Comparison of ENCODE assay signal across 10 cellular contexts in genomic region chr10:26780106-26780792, GRCh38.
A peak's percentile ranks its signal among the peaks of the same experiment; 100 is the strongest.
DNase-seq lines count a peak whose midpoint lies in the region; ATAC-seq and TF ChIP-seq lines count a peak whose summit lies in the region.
"Had no signal": no experiment of that assay in that cellular context is flagged by ENCODE, and none has a peak within 500 bp of the region (broad histone marks: within the 10 kb centered on the region; RNA-seq: fewer than 3 reads in every experiment).

No MANE protein-coding gene starts in this region.

- no peaks in the 10 kb centered on the region for H3K9me2 ChIP-seq in PC-9 (ENCODE audit: insufficient read depth)

- H3K4me1 Mint-ChIP-seq in memory B cell: peaks cover 64% of the 10 kb centered on the region

- H3K27me3 Mint-ChIP-seq in memory B cell: no peaks in the 10 kb centered on the region
- H3K27me3 Mint-ChIP-seq: activated naive CD8-positive, alpha-beta T cell treated with anti-CD3 and anti-CD28 coated beads, Interleukin-2, amount 10 ng/mL, durations not matched to agents 7 days and 5 days had no signal

- ATAC-seq in GM18498 (IDR thresholded peaks at IDR 0.05; ENCODE audit: unreplicated experiment) (peak; percentile 53), GM21786 (IDR thresholded peaks at IDR 0.05; ENCODE audit: unreplicated experiment) (peak; percentile 35), memory B cell (ENCODE audit: low read depth) (peak; percentile 29), omental fat pad (ENCODE audit: low FRiP score) (no peak)
- ATAC-seq in stimulated activated naive CD8-positive, alpha-beta T cell treated with anti-CD3 and anti-CD28 coated beads, Interleukin-15, Interleukin-2, amounts not matched to agents 100 U/mL and 50 U/mL, for 24 hours: no peak

- H3K79me2 ChIP-seq in PC-9 (ENCODE audit: low read depth): peaks cover 41% of the 10 kb centered on the region

- peaks cover 3% of the 10 kb centered on the region; the same call in 1 of the 2 replicates for H4K20me1 ChIP-seq in PC-9 (ENCODE audit: insufficient read depth)

- H3K27ac ChIP-seq in PC-9: peak overlapping the region; percentile 92

- H3K36me3 ChIP-seq in PC-9 (ENCODE audit: low read depth): no peaks in the 10 kb centered on the region

- H3K4me1 ChIP-seq in PC-9 (replicated peaks; ENCODE audit: insufficient read depth): peaks cover 20% of the 10 kb centered on the region

- intact Hi-C loops in PC-9 (cut with micrococcal nuclease; ENCODE audit: unreplicated experiment): no loop called here

- H3F3A ChIP-seq in PC-9 (ENCODE audit: insufficient read depth, low read depth): peaks cover 22% of the 10 kb centered on the region

- CTCF ChIA-PET in PC-9 (lab: Charles Lee): no interaction called here

- H2AFZ ChIP-seq in PC-9: no peak overlapping the region

- H3K9me3 ChIP-seq in PC-9 (ENCODE audit: insufficient read depth, low read depth): no peaks in the 10 kb centered on the region

- no peaks in the 10 kb centered on the region for H3K27me3 ChIP-seq in PC-9 (ENCODE audit: insufficient read depth, low read depth)

- TF ChIP-seq CTCF in PC-9 (conservative IDR thresholded peaks at IDR 0.05): no peak
- no peak for TF ChIP-seq CTCF in omental fat pad (IDR thresholded peaks at IDR 0.05)

- peak overlapping the region; percentile 32 for H3K4me3 Mint-ChIP-seq in memory B cell
- H3K4me3 Mint-ChIP-seq: activated naive CD8-positive, alpha-beta T cell treated with anti-CD3 and anti-CD28 coated beads, Interleukin-2, amount 10 ng/mL, durations not matched to agents 7 days and 5 days had no signal

- H3K36me3 Mint-ChIP-seq in memory B cell: peaks cover 8% of the 10 kb centered on the region

- TSS peak; percentile 21 for BruUV-seq in PC-9 (replicated peaks; lab: Mats Ljungman, UMichigan)

- H3K4me2 ChIP-seq in PC-9: peak overlapping the region; percentile 48; the same call in 1 of the 2 replicates

- no peak overlapping the region for H3K4me3 ChIP-seq in PC-9

- no peaks in the 10 kb centered on the region for H3K9me3 Mint-ChIP-seq in memory B cell
- H3K9me3 Mint-ChIP-seq: activated naive CD8-positive, alpha-beta T cell treated with anti-CD3 and anti-CD28 coated beads, Interleukin-2, amount 10 ng/mL, durations not matched to agents 7 days and 5 days had no signal

- DNase-seq in PC-9: no peak
- DNase-seq in memory B cell (ENCODE audit: low spot score in 2 of 2): no peak
- DNase-seq in NCI-H2107 (lab: John Stamatoyannopoulos, UW): no peak
- no peak for DNase-seq in T-helper 1 cell
- DNase-seq in omental fat pad (ENCODE audit: low spot score): no peak
- DNase-seq in stimulated activated naive CD8-positive, alpha-beta T cell treated with anti-CD3 and anti-CD28 coated beads, Interleukin-15, Interleukin-2, amounts not matched to agents 100 U/mL and 50 U/mL, for 24 hours: no peak
- DNase-seq: activated naive CD8-positive, alpha-beta T cell treated with anti-CD3 and anti-CD28 coated beads, Interleukin-2, amount 10 ng/mL, durations not matched to agents 7 days and 5 days; retina had no signal

- POLR2A ChIA-PET in PC-9 (lab: Charles Lee; ENCODE audit: unreplicated experiment): no interaction called here

- peak overlapping the region; percentile 87 for H3K27ac Mint-ChIP-seq in memory B cell
- H3K27ac Mint-ChIP-seq: activated naive CD8-positive, alpha-beta T cell treated with anti-CD3 and anti-CD28 coated beads, Interleukin-2, amount 10 ng/mL, durations not matched to agents 7 days and 5 days had no signal

Comparison
In these comparisons a context has a peak if more than half of its experiments do, and no peak if none do; other contexts are left out.
1. ATAC-seq: peak in GM18498 (single experiment), GM21786 (single experiment) and memory B cell (single experiment); none in omental fat pad (single experiment) and stimulated activated naive CD8-positive, alpha-beta T cell treated with anti-CD3 and anti-CD28 coated beads, Interleukin-15, Interleukin-2, amounts not matched to agents 100 U/mL and 50 U/mL, for 24 hours (single experiment).